Comparison of ENCODE assay signal across 1 cellular context in genomic region chr9:78909566-78909965, GRCh38.
TF ChIP-seq lines count a peak whose summit lies in the region.

No MANE protein-coding gene starts in this region.

TF ChIP-seq in HepG2, 621 proteins besides CTCF, POLR2A, EP300 and RAD21 (continued from another document):
- no peak for TF ChIP-seq ZNF512B (CRISPR knock-in tag; IDR thresholded peaks at IDR 0.05; ENCODE audit: borderline replicate concordance)
- TF ChIP-seq ZNF720 (CRISPR knock-in tag; IDR thresholded peaks at IDR 0.05), result no peak
- no peak for TF ChIP-seq CREB1 (IDR thresholded peaks at IDR 0.05)
- TF ChIP-seq CREB1 (CRISPR knock-in tag; IDR thresholded peaks at IDR 0.05), result no peak
- TF ChIP-seq TCF7L2 (IDR thresholded peaks at IDR 0.05; ENCODE audit: low read depth, low read length), result no peak
- no peak for TF ChIP-seq ZNF597 (CRISPR knock-in tag; IDR thresholded peaks at IDR 0.05)
- TF ChIP-seq AKNA (CRISPR knock-in tag; IDR thresholded peaks at IDR 0.05; ENCODE audit: borderline replicate concordance), result no peak
- no peak for TF ChIP-seq FOXP1 (IDR thresholded peaks at IDR 0.05)
- TF ChIP-seq FOXP1 (CRISPR knock-in tag; IDR thresholded peaks at IDR 0.05), result no peak
- TF ChIP-seq RFX5 (IDR thresholded peaks at IDR 0.05; ENCODE audit: low read depth, low read length), result no peak
- TF ChIP-seq HNF4G (IDR thresholded peaks at IDR 0.05; ENCODE audit: borderline replicate concordance, low read depth, low read length), result no peak
- TF ChIP-seq HNF4G (CRISPR knock-in tag; IDR thresholded peaks at IDR 0.05; ENCODE audit: borderline replicate concordance, low read depth), result no peak
- no peak for TF ChIP-seq ZNF781 (CRISPR knock-in tag; IDR thresholded peaks at IDR 0.05; ENCODE audit: borderline replicate concordance, not compliant biosample characterization)
- no peak for TF ChIP-seq MYPOP (CRISPR knock-in tag; IDR thresholded peaks at IDR 0.05)
- no peak for TF ChIP-seq PHB2 (IDR thresholded peaks at IDR 0.05; ENCODE audit: partially characterized antibody)
- TF ChIP-seq MZF1 (CRISPR knock-in tag; IDR thresholded peaks at IDR 0.05; ENCODE audit: borderline replicate concordance), result no peak
- no peak for TF ChIP-seq ZNF34 (CRISPR knock-in tag; IDR thresholded peaks at IDR 0.05; ENCODE audit: borderline replicate concordance)
- no peak for TF ChIP-seq ELF4 (CRISPR knock-in tag; IDR thresholded peaks at IDR 0.05; ENCODE audit: borderline replicate concordance)
